Comparison of ENCODE assay signal across 19 cellular contexts in genomic region chr1:88618331-88618730, GRCh38.
DNase-seq lines count a peak whose midpoint lies in the region; ATAC-seq and TF ChIP-seq lines count a peak whose summit lies in the region.
"Had no signal": no experiment of that assay in that cellular context is flagged by ENCODE, and none has a peak within 500 bp of the region (broad histone marks: within the 10 kb centered on the region; RNA-seq: fewer than 3 reads in every experiment).

No MANE protein-coding gene starts in this region.

- H3K4me3 ChIP-seq in DND-41 (ENCODE audit: low read depth in 1 of 2, low read length in 2 of 2) (no peak overlapping the region), Karpas-422 (ENCODE audit: low read length) (no peak overlapping the region)
- H3K4me3 ChIP-seq: BLaER1 had no signal

- no peak overlapping the region for H3K4me2 ChIP-seq in DND-41 (ENCODE audit: insufficient read depth, low read length)
- H3K4me2 ChIP-seq in Karpas-422 (ENCODE audit: low read depth, low read length, poor library complexity, severe bottlenecking): no peak overlapping the region
- H3K4me2 ChIP-seq: BLaER1 had no signal

- H3K79me2 ChIP-seq in DND-41 (ENCODE audit: insufficient read depth, low read length) (no peaks in the 10 kb centered on the region), Karpas-422 (ENCODE audit: low read length) (no peaks in the 10 kb centered on the region)

- no peaks in the 10 kb centered on the region for H3K36me3 ChIP-seq in DND-41 (ENCODE audit: insufficient read depth, low read length)
- H3K36me3 ChIP-seq in Karpas-422 (ENCODE audit: insufficient read depth, low read length): no peaks in the 10 kb centered on the region
- H3K36me3 ChIP-seq: BLaER1 had no signal

- no peaks in the 10 kb centered on the region for H3K4me1 Mint-ChIP-seq in stimulated activated memory B cell treated with anti-CD40 and anti-IgM and Interleukin-4, amounts not matched to agents 10 μg/mL and 1 μg/mL and 100 μg/mL, for 72 hours
- no peaks in the 10 kb centered on the region for H3K4me1 Mint-ChIP-seq in T-cell
- no peaks in the 10 kb centered on the region for H3K4me1 Mint-ChIP-seq in activated naive CD4-positive, alpha-beta T cell treated with anti-CD3 and anti-CD28 coated beads for 36 hours (ENCODE audit: low read depth)
- H3K4me1 Mint-ChIP-seq: B cell; CD4-positive, CD25-positive, alpha-beta regulatory T cell had no signal

- POLR2A ChIA-PET in T-cell (lab: Charles Lee): no interaction called here

- H4K20me1 ChIP-seq in DND-41 (ENCODE audit: insufficient read depth, low read length) (no peaks in the 10 kb centered on the region), Karpas-422 (ENCODE audit: insufficient read depth, low read depth, low read length) (no peaks in the 10 kb centered on the region)
- H4K20me1 ChIP-seq: BLaER1 had no signal

- no peaks in the 10 kb centered on the region for H3K27me3 ChIP-seq in DND-41 (ENCODE audit: insufficient read depth, low read length, poor library complexity)
- H3K27me3 ChIP-seq in Karpas-422 (ENCODE audit: low read length): peaks cover 3% of the 10 kb centered on the region; the same call in 1 of the 2 replicates
- H3K27me3 ChIP-seq: BLaER1 had no signal

- no peak for TF ChIP-seq CTCF in DND-41 (IDR thresholded peaks at IDR 0.05; ENCODE audit: borderline replicate concordance, extremely low read depth, low read length, poor library complexity, severe bottlenecking)

- H2AFZ ChIP-seq in DND-41 (ENCODE audit: low read depth, low read length): no peak overlapping the region
- H2AFZ ChIP-seq in Karpas-422 (ENCODE audit: low read length): no peak overlapping the region

- no peak overlapping the region for H3K27ac Mint-ChIP-seq in stimulated activated memory B cell treated with anti-CD40 and anti-IgM and Interleukin-4, amounts not matched to agents 10 μg/mL and 1 μg/mL and 100 μg/mL, for 72 hours
- H3K27ac Mint-ChIP-seq in T-cell: no peak overlapping the region
- H3K27ac Mint-ChIP-seq in activated naive CD4-positive, alpha-beta T cell treated with anti-CD3 and anti-CD28 coated beads for 36 hours: no peak overlapping the region
- H3K27ac Mint-ChIP-seq: B cell; CD8-positive, alpha-beta T cell had no signal

- no peaks in the 10 kb centered on the region; the same call in 1 of the 2 replicates for H3K9me2 ChIP-seq in Karpas-422 (replicated peaks; ENCODE audit: insufficient read depth, low read length)

- peaks cover 4% of the 10 kb centered on the region for H3K36me3 Mint-ChIP-seq in stimulated activated memory B cell treated with anti-CD40 and anti-IgM and Interleukin-4, amounts not matched to agents 10 μg/mL and 1 μg/mL and 100 μg/mL, for 72 hours
- H3K36me3 Mint-ChIP-seq in T-cell: peaks cover 4% of the 10 kb centered on the region
- peaks cover 5% of the 10 kb centered on the region for H3K36me3 Mint-ChIP-seq in activated naive CD4-positive, alpha-beta T cell treated with anti-CD3 and anti-CD28 coated beads for 36 hours (ENCODE audit: low read depth)
- H3K36me3 Mint-ChIP-seq: CD4-positive, CD25-positive, alpha-beta regulatory T cell had no signal

- H3K9me3 ChIP-seq in DND-41 (ENCODE audit: insufficient read depth, low read length, severe bottlenecking) (peaks cover 20% of the 10 kb centered on the region), Karpas-422 (ENCODE audit: low read length) (no peaks in the 10 kb centered on the region; the same call in none of the 2 replicates)

- H3K4me1 ChIP-seq in DND-41 (ENCODE audit: insufficient read depth, low read length): no peaks in the 10 kb centered on the region
- H3K4me1 ChIP-seq in Karpas-422 (ENCODE audit: low read length): no peaks in the 10 kb centered on the region
- H3K4me1 ChIP-seq: BLaER1, Caco-2 had no signal

- peaks cover 36% of the 10 kb centered on the region for H3K9me3 Mint-ChIP-seq in stimulated activated memory B cell treated with anti-CD40 and anti-IgM and Interleukin-4, amounts not matched to agents 10 μg/mL and 1 μg/mL and 100 μg/mL, for 72 hours
- H3K9me3 Mint-ChIP-seq in T-cell: peaks cover 18 to 39% (median 19%) of the 10 kb centered on the region in 3 donors
- peaks cover 16% of the 10 kb centered on the region for H3K9me3 Mint-ChIP-seq in activated naive CD4-positive, alpha-beta T cell treated with anti-CD3 and anti-CD28 coated beads for 36 hours

- no peak overlapping the region for H3K9ac ChIP-seq in DND-41 (ENCODE audit: low read depth, low read length)
- no peak overlapping the region for H3K9ac ChIP-seq in Karpas-422 (ENCODE audit: low read length)
- H3K9ac ChIP-seq: BLaER1 had no signal

- ATAC-seq in DND-41 (ENCODE audit: insufficient read depth, low read depth) (no peak), T-cell (replicated peaks in 1 of 4) (no peak)
- ATAC-seq in stimulated activated memory B cell treated with anti-CD40 and anti-IgM and Interleukin-4, amounts not matched to agents 10 μg/mL and 1 μg/mL and 100 μg/mL, for 72 hours: no peak
- ATAC-seq: CD8-positive, alpha-beta T cell had no signal

- H3K4me3 Mint-ChIP-seq in stimulated activated memory B cell treated with anti-CD40 and anti-IgM and Interleukin-4, amounts not matched to agents 10 μg/mL and 1 μg/mL and 100 μg/mL, for 72 hours: no peak overlapping the region
- no peak overlapping the region for H3K4me3 Mint-ChIP-seq in T-cell
- H3K4me3 Mint-ChIP-seq in activated naive CD4-positive, alpha-beta T cell treated with anti-CD3 and anti-CD28 coated beads for 36 hours: no peak overlapping the region
- H3K4me3 Mint-ChIP-seq: B cell; CD4-positive, CD25-positive, alpha-beta regulatory T cell; CD8-positive, alpha-beta T cell had no signal

- CTCF ChIA-PET in T-cell (lab: Charles Lee): no interaction called here
- CTCF ChIA-PET in activated naive CD4-positive, alpha-beta T cell treated with anti-CD3 and anti-CD28 coated beads for 36 hours (lab: Charles Lee): no interaction called here

- intact Hi-C loops in activated naive CD4-positive, alpha-beta T cell treated with anti-CD3 and anti-CD28 coated beads for 36 hours (cut with micrococcal nuclease): no loop called here

- H3K27me3 Mint-ChIP-seq in stimulated activated memory B cell treated with anti-CD40 and anti-IgM and Interleukin-4, amounts not matched to agents 10 μg/mL and 1 μg/mL and 100 μg/mL, for 72 hours: peaks cover 25% of the 10 kb centered on the region
- H3K27me3 Mint-ChIP-seq in T-cell: peaks cover 17 to 24% of the 10 kb centered on the region in 2 donors
- peaks cover 3% of the 10 kb centered on the region for H3K27me3 Mint-ChIP-seq in activated naive CD4-positive, alpha-beta T cell treated with anti-CD3 and anti-CD28 coated beads for 36 hours (ENCODE audit: low read depth)

- no peak overlapping the region for H3K27ac ChIP-seq in DND-41 (ENCODE audit: low read length)
- no peak overlapping the region for H3K27ac ChIP-seq in Karpas-422 (ENCODE audit: low read length)
- H3K27ac ChIP-seq: 22Rv1, BLaER1, C4-2B had no signal

- DNase-seq in DMS 273 (lab: John Stamatoyannopoulos, UW; ENCODE audit: unreplicated experiment) (peak; percentile 14), DMS 273 treated with DMSO at 0.1 percent for 48 hours (lab: John Stamatoyannopoulos, UW) (no peak), DND-41 (peak; percentile 12), Karpas-422 (peak; percentile 27), OCI-M1 (lab: John Stamatoyannopoulos, UW) (peak; percentile 7), T-cell (no peak)
- DNase-seq in activated naive CD4-positive, alpha-beta T cell treated with anti-CD3 and anti-CD28 coated beads for 36 hours: no peak
- DNase-seq: Caco-2; CD4-positive, CD25-positive, alpha-beta regulatory T cell; CD8-positive, alpha-beta T cell; DMS79; GF-D8; H7; HCEC 1CT had no signal

Comparison
In these comparisons a context has a peak if more than half of its experiments do, and no peak if none do; other contexts are left out.
1. DNase-seq: peak in DMS 273 (single experiment), DND-41 (single experiment), Karpas-422 (single experiment) and OCI-M1 (single experiment); none in DMS 273 treated with DMSO at 0.1 percent for 48 hours (single experiment), T-cell (0 of 34) and activated naive CD4-positive, alpha-beta T cell treated with anti-CD3 and anti-CD28 coated beads for 36 hours (single experiment).